37 cellular contexts compared by ENCODE assay signal in genomic region chr15:95645791-95646338, GRCh38.
"Had no signal": no experiment of that assay in that cellular context is flagged by ENCODE, and none has a peak within 500 bp of the region (broad histone marks: within the 10 kb centered on the region; RNA-seq: fewer than 3 reads in every experiment).

No MANE protein-coding gene starts in this region.

- H3K27me3 Mint-ChIP-seq: activated B cell treated with CpG ODN at 0.5 μM for 24 hours; activated CD4-positive, alpha-beta memory T cell treated with anti-CD3 and anti-CD28 coated beads for 36 hours; activated T-helper 17 cell treated with anti-CD3 and anti-CD28 coated beads, Interleukin-2, amount 50 U/mL, for 72 hours had no signal

- H3K4me1 ChIP-seq: adrenal gland, body of pancreas, breast epithelium had no signal

- H3K27ac Mint-ChIP-seq: activated B cell treated with CpG ODN at 0.5 μM for 24 hours; activated CD4-positive, alpha-beta memory T cell treated with anti-CD3 and anti-CD28 coated beads for 36 hours; activated CD4-positive, alpha-beta T cell treated with anti-CD3 and anti-CD28 coated beads, Interleukin-2, amount 10 ng/mL, durations not matched to agents 24 days and 14 days; activated CD8-positive, alpha-beta T cell treated with anti-CD3 and anti-CD28 coated beads for 36 hours; activated naive CD4-positive, alpha-beta T cell treated with anti-CD3 and anti-CD28 coated beads for 36 hours; activated naive CD4-positive, alpha-beta T cell treated with anti-CD3 and anti-CD28 coated beads, Interleukin-2, amount 50 U/mL, for 72 hours; activated naive CD8-positive, alpha-beta T cell treated with anti-CD3 and anti-CD28 coated beads for 36 hours; activated T-cell treated with anti-CD3 and anti-CD28 coated beads, Interleukin-2, amount 50 U/mL, for 72 hours; activated T-helper 1 cell treated with anti-CD3 and anti-CD28 coated beads, Interleukin-12 subunit alpha, Interleukin-12 subunit beta, Interleukin-2, Interleukin-4 antibody, amounts not matched to agents 30 ng/mL and 10 ng/mL and 1 ng/mL, durations not matched to agents 14 hours and 24 hours and 36 hours; activated T-helper 17 cell treated with anti-CD3 and anti-CD28 coated beads, Interleukin-2, amount 50 U/mL, for 72 hours; T-helper 1 cell treated with Interleukin-12 subunit alpha and Interleukin-12 subunit beta and Interleukin-4 antibody, amounts not matched to agents 30 μg/mL and 1 μg/mL, for 36 hours; T-helper 2 cell treated with Interferon-gamma antibody and Interleukin-4, amounts not matched to agents 5 μg/mL and 100 μg/mL, for 36 hours had no signal

- ATAC-seq: activated CD8-positive, alpha-beta T cell treated with anti-CD3 and anti-CD28 coated beads for 36 hours; activated naive CD4-positive, alpha-beta T cell treated with anti-CD3 and anti-CD28 coated beads, Interleukin-2, amount 50 U/mL, for 72 hours; activated T-cell treated with anti-CD3 and anti-CD28 coated beads, Interleukin-2, amount 50 U/mL, for 4 hours; activated T-cell treated with anti-CD3 and anti-CD28 coated beads, Interleukin-2, amount 50 U/mL, for 72 hours; activated T-helper 17 cell treated with anti-CD3 and anti-CD28 coated beads, Interleukin-2, amount 50 U/mL, for 72 hours; body of pancreas had no signal

- H3K9me3 ChIP-seq: adrenal gland, body of pancreas, breast epithelium had no signal

- H3K36me3 Mint-ChIP-seq: activated CD4-positive, alpha-beta memory T cell treated with anti-CD3 and anti-CD28 coated beads for 36 hours; activated naive CD4-positive, alpha-beta T cell treated with anti-CD3 and anti-CD28 coated beads, Interleukin-2, amount 50 U/mL, for 72 hours; activated naive CD8-positive, alpha-beta T cell treated with anti-CD3 and anti-CD28 coated beads for 36 hours had no signal

- H3K9me3 Mint-ChIP-seq: activated CD4-positive, alpha-beta memory T cell treated with anti-CD3 and anti-CD28 coated beads for 36 hours; activated CD8-positive, alpha-beta T cell treated with anti-CD3 and anti-CD28 coated beads for 36 hours; activated naive CD4-positive, alpha-beta T cell treated with anti-CD3 and anti-CD28 coated beads for 36 hours; activated naive CD4-positive, alpha-beta T cell treated with anti-CD3 and anti-CD28 coated beads, Interleukin-2, amount 50 U/mL, for 72 hours; activated naive CD8-positive, alpha-beta T cell treated with anti-CD3 and anti-CD28 coated beads for 36 hours; activated T-cell treated with anti-CD3 and anti-CD28 coated beads, Interleukin-2, amount 50 U/mL, for 4 hours; activated T-cell treated with anti-CD3 and anti-CD28 coated beads, Interleukin-2, amount 50 U/mL, for 72 hours; activated T-helper 1 cell treated with anti-CD3 and anti-CD28 coated beads, Interleukin-12 subunit alpha, Interleukin-12 subunit beta, Interleukin-2, Interleukin-4 antibody, amounts not matched to agents 30 ng/mL and 10 ng/mL and 1 ng/mL, durations not matched to agents 14 hours and 24 hours and 36 hours; T-helper 1 cell treated with Interleukin-12 subunit alpha and Interleukin-12 subunit beta and Interleukin-4 antibody, amounts not matched to agents 30 μg/mL and 1 μg/mL, for 36 hours; T-helper 2 cell treated with Interferon-gamma antibody and Interleukin-4, amounts not matched to agents 5 μg/mL and 100 μg/mL, for 36 hours had no signal

- DNase-seq: activated B cell treated with CpG ODN at 0.5 μM for 24 hours; activated CD4-positive, alpha-beta memory T cell treated with anti-CD3 and anti-CD28 coated beads for 36 hours; activated CD4-positive, alpha-beta T cell treated with anti-CD3 and anti-CD28 coated beads for 4 hours; activated CD4-positive, alpha-beta T cell treated with anti-CD3 and anti-CD28 coated beads, Interleukin-2, amount 10 ng/mL, durations not matched to agents 24 days and 14 days; activated CD4-positive, alpha-beta T cell treated with anti-CD3 and anti-CD28 coated beads, Interleukin-2, amount 50 U/mL, for 1 hour; activated CD4-positive, alpha-beta T cell treated with anti-CD3 and anti-CD28 coated beads, Interleukin-2, amount 50 U/mL, for 4 hours; activated CD4-positive, CD25-positive, alpha-beta regulatory T cell treated with anti-CD3 and anti-CD28 coated beads, Interleukin-2, amount 50 U/mL, for 72 hours; activated CD8-positive, alpha-beta memory T cell treated with anti-CD3 and anti-CD28 coated beads, Interleukin-2, amount 50 U/mL, for 4 hours; activated CD8-positive, alpha-beta T cell treated with anti-CD3 and anti-CD28 coated beads for 36 hours; activated effector memory CD4-positive, alpha-beta T cell treated with anti-CD3 and anti-CD28 coated beads, Interleukin-2, amount 50 U/mL, for 16 hours; activated gamma-delta T cell treated with Interleukin-2 at 50 U/mL for 16 hours; activated naive CD4-positive, alpha-beta T cell; activated naive CD4-positive, alpha-beta T cell treated with anti-CD3 and anti-CD28 coated beads for 36 hours; activated naive CD4-positive, alpha-beta T cell treated with anti-CD3 and anti-CD28 coated beads, Interleukin-2, amount 50 U/mL, for 16 hours; activated naive CD8-positive, alpha-beta T cell treated with anti-CD3 and anti-CD28 coated beads for 36 hours; activated T-cell treated with anti-CD3 and anti-CD28 coated beads for 4 hours; activated T-cell treated with anti-CD3 and anti-CD28 coated beads, Interleukin-2, amount 50 U/mL, for 1 hour; activated T-cell treated with anti-CD3 and anti-CD28 coated beads, Interleukin-2, amount 50 U/mL, for 4 hours; activated T-cell treated with anti-CD3 and anti-CD28 coated beads, Interleukin-2, amount 50 U/mL, for 72 hours; adrenal gland; amniotic stem cell; aorta; body of pancreas; brain microvascular endothelial cell; central memory CD4-positive, alpha-beta T cell; T-helper 1 cell; T-helper 2 cell; T-helper 9 cell had no signal

- H3K4me3 Mint-ChIP-seq: activated B cell treated with CpG ODN at 0.5 μM for 24 hours; activated CD4-positive, alpha-beta memory T cell treated with anti-CD3 and anti-CD28 coated beads for 36 hours; activated CD4-positive, alpha-beta T cell treated with anti-CD3 and anti-CD28 coated beads, Interleukin-2, amount 10 ng/mL, durations not matched to agents 24 days and 14 days; activated CD8-positive, alpha-beta T cell treated with anti-CD3 and anti-CD28 coated beads for 36 hours; activated naive CD4-positive, alpha-beta T cell treated with anti-CD3 and anti-CD28 coated beads for 36 hours; activated naive CD8-positive, alpha-beta T cell treated with anti-CD3 and anti-CD28 coated beads for 36 hours; activated T-cell treated with anti-CD3 and anti-CD28 coated beads, Interleukin-2, amount 50 U/mL, for 4 hours; activated T-cell treated with anti-CD3 and anti-CD28 coated beads, Interleukin-2, amount 50 U/mL, for 72 hours; activated T-helper 1 cell treated with anti-CD3 and anti-CD28 coated beads, Interleukin-12 subunit alpha, Interleukin-12 subunit beta, Interleukin-2, Interleukin-4 antibody, amounts not matched to agents 30 ng/mL and 10 ng/mL and 1 ng/mL, durations not matched to agents 14 hours and 24 hours and 36 hours; activated T-helper 17 cell treated with anti-CD3 and anti-CD28 coated beads, Interleukin-2, amount 50 U/mL, for 72 hours; T-helper 1 cell treated with Interleukin-12 subunit alpha and Interleukin-12 subunit beta and Interleukin-4 antibody, amounts not matched to agents 30 μg/mL and 1 μg/mL, for 36 hours; T-helper 2 cell treated with Interferon-gamma antibody and Interleukin-4, amounts not matched to agents 5 μg/mL and 100 μg/mL, for 36 hours had no signal

- H3K4me3 ChIP-seq: adrenal gland, body of pancreas, breast epithelium had no signal

- FAIRE-seq: astrocyte, TTC549 had no signal

- H3K27me3 ChIP-seq: adrenal gland, body of pancreas, brain microvascular endothelial cell, breast epithelium had no signal

- H3K4me1 Mint-ChIP-seq: activated B cell treated with CpG ODN at 0.5 μM for 24 hours; activated CD4-positive, alpha-beta T cell treated with anti-CD3 and anti-CD28 coated beads, Interleukin-2, amount 10 ng/mL, durations not matched to agents 24 days and 14 days; activated naive CD8-positive, alpha-beta T cell treated with anti-CD3 and anti-CD28 coated beads for 36 hours; activated T-helper 17 cell treated with anti-CD3 and anti-CD28 coated beads, Interleukin-2, amount 50 U/mL, for 72 hours had no signal

- H3K27ac ChIP-seq: adrenal gland, body of pancreas, brain microvascular endothelial cell, breast epithelium, VCaP had no signal

- H3K36me3 ChIP-seq: adrenal gland, brain microvascular endothelial cell, breast epithelium had no signal
